Comparison of ENCODE assay signal across 17 cellular contexts in genomic region chr4:18917689-18918088, GRCh38.
"Had no signal": no experiment of that assay in that cellular context is flagged by ENCODE, and none has a peak within 500 bp of the region (broad histone marks: within the 10 kb centered on the region; RNA-seq: fewer than 3 reads in every experiment).

No MANE protein-coding gene starts in this region.

- DNase-seq: activated CD4-positive, alpha-beta memory T cell treated with anti-CD3 and anti-CD28 coated beads, Interleukin-2, amount 10 ng/mL, durations not matched to agents 7 days and 5 days; activated CD4-positive, alpha-beta T cell treated with anti-CD3 and anti-CD28 coated beads for 4 hours; activated naive CD4-positive, alpha-beta T cell treated with anti-CD3 and anti-CD28 coated beads, Interleukin-2, amount 10 ng/mL, durations not matched to agents 7 days and 5 days; activated T-cell treated with anti-CD3 and anti-CD28 coated beads, Interleukin-2, amount 50 U/mL, for 24 hours; caudate nucleus; effector CD4-positive, alpha-beta T cell; left ventricle myocardium inferior; naive thymus-derived CD8-positive, alpha-beta T cell; stimulated activated CD4-positive, alpha-beta T cell treated with anti-CD3 and anti-CD28 coated beads, Interleukin-15, amount 100 ng/mL, for 24 hours; stimulated activated CD4-positive, alpha-beta T cell treated with anti-CD3 and anti-CD28 coated beads, Interleukin-4, amount 100 ng/mL, for 1 hour; stimulated activated naive B cell treated with anti-CD40 and anti-IgM and Interleukin-4, amounts not matched to agents 10 μg/mL and 1 μg/mL and 100 μg/mL, for 72 hours; tibial artery had no signal

- H3K4me3 ChIP-seq: coronary artery, left ventricle myocardium inferior, tibial artery had no signal

- H3K36me3 ChIP-seq: left ventricle myocardium inferior, tibial artery had no signal

- FAIRE-seq: endothelial cell of umbilical vein, keratinocyte, TTC549, urothelium cell line had no signal

- H3K4me1 ChIP-seq: left ventricle myocardium inferior, tibial artery had no signal

- H3K27me3 ChIP-seq: tibial artery had no signal

- H3K27ac ChIP-seq: coronary artery, left ventricle myocardium inferior, tibial artery had no signal
